ENCODE assay signal across 21 cellular contexts in genomic region chr7:39027491-39027890, GRCh38. TPM values are rescaled to one million over a fixed set of nuclear protein-coding genes. Genes with fewer than 3 reads are reported as not detected.
A peak's percentile ranks its signal among the peaks of the same experiment; 100 is the strongest.
DNase-seq lines count a peak whose midpoint lies in the region; ATAC-seq and TF ChIP-seq lines count a peak whose summit lies in the region.
"Had no signal": no experiment of that assay in that cellular context is flagged by ENCODE, and none has a peak within 500 bp of the region (broad histone marks: within the 10 kb centered on the region; RNA-seq: fewer than 3 reads in every experiment).

No MANE protein-coding gene starts in this region.

- TF ChIP-seq POLR2A in heart left ventricle (IDR thresholded peaks at IDR 0.05): no peak

- H3K4me1 ChIP-seq in heart left ventricle: peaks cover 0 to 3% (median 0%) of the 10 kb centered on the region in 12 donors
- H3K4me1 ChIP-seq: A549, Peyer's patch, SJCRH30 had no signal

- H3K9me3 ChIP-seq in heart left ventricle: peaks cover 0 to 10% (median 0%) of the 10 kb centered on the region in 12 donors
- H3K9me3 ChIP-seq: A549, HAP-1, Peyer's patch, SJCRH30 had no signal

- no peak overlapping the region for H3K4me3 ChIP-seq in choroid plexus epithelial cell (ENCODE audit: low read depth, low read length)
- no peak overlapping the region for H3K4me3 ChIP-seq in retinal pigment epithelial cell (ENCODE audit: low read length)
- no peak overlapping the region for H3K4me3 ChIP-seq in heart left ventricle
- H3K4me3 ChIP-seq: A549, GM23338, HAP-1, Peyer's patch, SJCRH30 had no signal

- H3K27me3 ChIP-seq in heart left ventricle: peaks cover 0 to 4% (median 0%) of the 10 kb centered on the region in 9 donors
- H3K27me3 ChIP-seq: Peyer's patch, SJCRH30 had no signal

- TF ChIP-seq CTCF in choroid plexus epithelial cell (conservative IDR thresholded peaks at IDR 0.05; ENCODE audit: low read depth, low read length) (no peak), retinal pigment epithelial cell (conservative IDR thresholded peaks at IDR 0.05; ENCODE audit: low read depth, low read length) (no peak), heart left ventricle (IDR thresholded peaks at IDR 0.05) (no peak)

- intact Hi-C loops in heart left ventricle (cut with DNase I): no loop called here

- ATAC-seq in heart left ventricle (no peak), GM19035 (IDR thresholded peaks at IDR 0.05; ENCODE audit: unreplicated experiment) (no peak)
- ATAC-seq: A549, GM23338 had no signal

- DNase-seq in NCI-H748 (lab: John Stamatoyannopoulos, UW; ENCODE audit: unreplicated experiment) (peak; percentile 32), NCI-H748 treated with DMSO at 0.1 percent for 48 hours (lab: John Stamatoyannopoulos, UW) (no peak), RPMI7951 (ENCODE audit: low read depth) (peak; percentile 2), choroid plexus epithelial cell (ENCODE audit: low read depth) (peak; percentile 39), retinal pigment epithelial cell (ENCODE audit: low read depth) (peak; percentile 78), heart left ventricle (no peak), GM19238 (ENCODE audit: insufficient read length, low spot score) (no peak)
- DNase-seq: CD4-positive, CD25-positive, alpha-beta regulatory T cell; COR-L47; NCI-H1694 treated with DMSO at 0.1 percent for 48 hours; NCI-H345; Peyer's patch; SJCRH30 had no signal

- WGBS in heart left ventricle, 4 donors: 38 to 45% (median 41%) methylated on average over 4 of the region's 4 CpGs

- H3K36me3 ChIP-seq in heart left ventricle: no peaks in the 10 kb centered on the region
- H3K36me3 ChIP-seq: HAP-1, Peyer's patch, SJCRH30 had no signal

- no peak overlapping the region for H3K27ac ChIP-seq in heart left ventricle
- H3K27ac ChIP-seq: A549, HL-60, KMS-11, Peyer's patch, SJCRH30 had no signal

RNA-seq across cellular contexts. Expression of gene POU6F2, which starts 49.8 kb away (rescaled TPM):
- total RNA-seq in RPMI7951 (2014; rRNA removed; shearing (Covaris generic)): not detected in 2 replicates
- total RNA-seq in heart left ventricle: 1 to 10 TPM in 1 of 9 donors, under 1 TPM in 6, not detected in 2; 0.27 to 1.2 (median 0.48) TPM
- polyA plus RNA-seq in heart left ventricle: under 1 TPM; 0.03 to 0.04 TPM
- total RNA-seq: CD4-positive, CD25-positive, alpha-beta regulatory T cell; HT-29; SJCRH30 had no signal
- polyA plus RNA-seq: A549; BJ; CD4-positive, CD25-positive, alpha-beta regulatory T cell had no signal

Comparison
In these comparisons a context has a peak if more than half of its experiments do, and no peak if none do; other contexts are left out.
1. DNase-seq: peak in NCI-H748 (single experiment), RPMI7951 (single experiment), choroid plexus epithelial cell (single experiment) and retinal pigment epithelial cell (single experiment); none in NCI-H748 treated with DMSO at 0.1 percent for 48 hours (single experiment), heart left ventricle (0 of 5) and GM19238 (single experiment).